ENCODE assay signal across 10 cellular contexts in genomic region chr14:91573528-91573893, GRCh38.
DNase-seq lines count a peak whose midpoint lies in the region; ATAC-seq and TF ChIP-seq lines count a peak whose summit lies in the region.
"Had no signal": no experiment of that assay in that cellular context is flagged by ENCODE, and none has a peak within 500 bp of the region (broad histone marks: within the 10 kb centered on the region; RNA-seq: fewer than 3 reads in every experiment).

No MANE protein-coding gene starts in this region.

- peak overlapping the region; percentile 76 for H3K4me3 ChIP-seq in SK-N-MC
- H3K4me3 ChIP-seq in prostate gland = peak overlapping the region; percentile 32 to 42

- H3K9me3 Mint-ChIP-seq in endothelial cell (ENCODE audit: unreplicated experiment) = peaks cover 2% of the 10 kb centered on the region

- H3K4me3 Mint-ChIP-seq in endothelial cell (ENCODE audit: unreplicated experiment) = peak overlapping the region; percentile 56

- intact Hi-C loops in prostate gland (cut with DNase I) = no loop called here

- H3K27me3 Mint-ChIP-seq in endothelial cell (ENCODE audit: unreplicated experiment) = peaks cover 21% of the 10 kb centered on the region

- H3K36me3 ChIP-seq in SK-N-MC (ENCODE audit: insufficient read depth, low read length) = no peaks in the 10 kb centered on the region
- no peaks in the 10 kb centered on the region for H3K36me3 ChIP-seq in prostate gland
- H3K36me3 ChIP-seq: right atrium auricular region had no signal

- no peaks in the 10 kb centered on the region for H3K27me3 ChIP-seq in prostate gland (replicated peaks; ENCODE audit: insufficient read depth)

- H3K27ac Mint-ChIP-seq in endothelial cell (ENCODE audit: unreplicated experiment) = no peak overlapping the region

- ATAC-seq in GM18519 (IDR thresholded peaks at IDR 0.05; ENCODE audit: low FRiP score, unreplicated experiment) = no peak

- no peak for TF ChIP-seq POLR2A in prostate gland (IDR thresholded peaks at IDR 0.05)

- H3K4me1 ChIP-seq in prostate gland (replicated peaks) = no peaks in the 10 kb centered on the region
- H3K4me1 ChIP-seq: right atrium auricular region had no signal

- no peaks in the 10 kb centered on the region for H3K9me3 ChIP-seq in SK-N-MC (ENCODE audit: low read depth, low read length)
- no peaks in the 10 kb centered on the region for H3K9me3 ChIP-seq in prostate gland
- H3K9me3 ChIP-seq: right atrium auricular region had no signal

- no peak overlapping the region for H3K9ac ChIP-seq in SK-N-MC (ENCODE audit: insufficient read length)

- H3K27ac ChIP-seq in SK-N-MC (no peak overlapping the region), prostate gland (peak overlapping the region in 1 of 2 donors; percentile 58)
- H3K27ac ChIP-seq: right atrium auricular region had no signal

- H3K4me1 Mint-ChIP-seq in endothelial cell (ENCODE audit: unreplicated experiment) = peaks cover 7% of the 10 kb centered on the region

- DNase-seq in DMS53 (lab: John Stamatoyannopoulos, UW) (peak; percentile 41), DMS53 treated with DMSO at 0.1 percent for 48 hours (lab: John Stamatoyannopoulos, UW; ENCODE audit: unreplicated experiment) (no peak), SK-N-MC (ENCODE audit: low read depth, low spot score) (no peak), endothelial cell (ENCODE audit: low spot score) (no peak), prostate gland (ENCODE audit: low spot score) (no peak), NCI-H524 treated with DMSO at 0.1 percent for 48 hours (lab: John Stamatoyannopoulos, UW) (no peak), GM10266 (ENCODE audit: extremely low spot score) (no peak)
- DNase-seq: GDM1 had no signal

- H3K36me3 Mint-ChIP-seq in endothelial cell (ENCODE audit: low read depth, unreplicated experiment) = peaks cover 8% of the 10 kb centered on the region

- TF ChIP-seq CTCF in endothelial cell (IDR thresholded peaks at IDR 0.05; ENCODE audit: unreplicated experiment) (no peak), prostate gland (IDR thresholded peaks at IDR 0.05) (no peak), GM10266 (IDR thresholded peaks at IDR 0.05; ENCODE audit: control insufficient read depth, insufficient read depth, low read depth, missing control alignments) (no peak)
